ENCODE assay signal across 12 cellular contexts in genomic region chr12:130401703-130402102, GRCh38.
A peak's percentile ranks its signal among the peaks of the same experiment; 100 is the strongest.
DNase-seq lines count a peak whose midpoint lies in the region; ATAC-seq and TF ChIP-seq lines count a peak whose summit lies in the region.
"Had no signal": no experiment of that assay in that cellular context is flagged by ENCODE, and none has a peak within 500 bp of the region (broad histone marks: within the 10 kb centered on the region; RNA-seq: fewer than 3 reads in every experiment).

No MANE protein-coding gene starts in this region.

- no peak for ATAC-seq in HG03135 (IDR thresholded peaks at IDR 0.05; ENCODE audit: unreplicated experiment)
- ATAC-seq in psoas muscle, result no peak

- no peaks in the 10 kb centered on the region for H3K36me3 ChIP-seq in adipocyte (ENCODE audit: control insufficient read depth, insufficient read depth, low read length, severe bottlenecking)
- H3K36me3 ChIP-seq in psoas muscle (ENCODE audit: insufficient read depth in 1 of 2, low read depth in 1 of 2), result no peaks in the 10 kb centered on the region
- H3K36me3 ChIP-seq: SJSA1 had no signal

- H3K27me3 ChIP-seq in adipocyte (replicated peaks; ENCODE audit: control insufficient read depth, insufficient read depth, low read length) (peaks cover 8% of the 10 kb centered on the region), psoas muscle (ENCODE audit: insufficient read depth in 3 of 3, low read length in 2 of 3) (peaks cover 0 to 1% (median 0%) of the 10 kb centered on the region in 3 donors)
- H3K27me3 ChIP-seq: SJSA1 had no signal

- no peak overlapping the region for H3K27ac ChIP-seq in psoas muscle
- H3K27ac ChIP-seq: SJSA1 had no signal

- H3K9me3 ChIP-seq in adipocyte (ENCODE audit: control insufficient read depth, low read length) (no peaks in the 10 kb centered on the region), psoas muscle (no peaks in the 10 kb centered on the region)
- H3K9me3 ChIP-seq: SJSA1 had no signal

- no peaks in the 10 kb centered on the region for H3K4me1 ChIP-seq in adipocyte (ENCODE audit: control insufficient read depth, insufficient read depth, low read length)
- H3K4me1 ChIP-seq in psoas muscle, result no peaks in the 10 kb centered on the region
- H3K4me1 ChIP-seq: SJSA1 had no signal

- intact Hi-C loops in psoas muscle (cut with DNase I), result loop anchor here in 1 of 2 donors (5.0 kb wide), 1 partner anchor 346 kb away; no protein-coding TSS in a partner anchor

- WGBS in psoas muscle, 3 donors, result 64 to 70% (median 64%) methylated on average over 6 of the region's 6 CpGs

- in situ Hi-C loops in G401 (cut with HindIII; ENCODE audit: low sequenced_read_pairs), result no loop called here

- DNase-seq in G401 (ENCODE audit: low spot score) (peak; percentile 16), adipocyte (ENCODE audit: low read depth) (peak; percentile 0), midbrain (lab: John Stamatoyannopoulos, UW) (peak; percentile 6), T1000 (lab: John Stamatoyannopoulos, UW) (no peak), T-helper 2 cell (no peak), psoas muscle (no peak)
- DNase-seq: activated CD4-positive, alpha-beta memory T cell treated with anti-CD3 and anti-CD28 coated beads, Interleukin-2, amount 10 ng/mL, durations not matched to agents 7 days and 5 days; NCI-H1092; stimulated activated naive CD4-positive, alpha-beta T cell treated with Interleukin-2 at 50 U/mL for 16 hours had no signal

- H3K9ac ChIP-seq in adipocyte (ENCODE audit: low read length), result no peak overlapping the region

- H3K4me3 ChIP-seq in adipocyte (ENCODE audit: low read length), result no peak overlapping the region
- no peak overlapping the region for H3K4me3 ChIP-seq in psoas muscle
- H3K4me3 ChIP-seq: SJSA1 had no signal

- TF ChIP-seq CTCF in LNCAP (IDR thresholded peaks at IDR 0.05), result peak; percentile 50; the same call in 1 of the 2 replicates
- TF ChIP-seq CTCF in psoas muscle (IDR thresholded peaks at IDR 0.05), result no peak

Comparison
In these comparisons a context has a peak if more than half of its experiments do, and no peak if none do; other contexts are left out.
1. DNase-seq: peak in G401 (single experiment), adipocyte (single experiment) and midbrain (single experiment); none in T1000 (single experiment), T-helper 2 cell (0 of 5) and psoas muscle (0 of 2).